Comparison of ENCODE assay signal across 28 cellular contexts in genomic region chr17:31532161-31532515, GRCh38.
"Had no signal": no experiment of that assay in that cellular context is flagged by ENCODE, and none has a peak within 500 bp of the region (broad histone marks: within the 10 kb centered on the region; RNA-seq: fewer than 3 reads in every experiment).

No MANE protein-coding gene starts in this region.

- H3K9me3 ChIP-seq: left ventricle myocardium inferior, neutrophil, ovary, right lobe of liver, stomach, thyroid gland, upper lobe of right lung had no signal

- H3K9me3 Mint-ChIP-seq: brain; nephron; stimulated activated memory B cell treated with anti-CD40 and anti-IgM and Interleukin-4, amounts not matched to agents 10 μg/mL and 1 μg/mL and 100 μg/mL, for 72 hours had no signal

- H3K27me3 ChIP-seq: cardiac muscle cell, dorsolateral prefrontal cortex, neutrophil, ovary, right lobe of liver, stomach, thyroid gland, upper lobe of right lung had no signal

- DNase-seq: activated CD4-positive, alpha-beta T cell treated with anti-CD3 and anti-CD28 coated beads for 48 hours; activated CD4-positive, alpha-beta T cell treated with anti-CD3 and anti-CD28 coated beads, Interleukin-2, amount 50 U/mL, for 48 hours; activated CD8-positive, alpha-beta memory T cell treated with anti-CD3 and anti-CD28 coated beads for 24 hours; activated effector memory CD4-positive, alpha-beta T cell treated with Interleukin-2 at 50 U/mL for 16 hours; activated naive CD4-positive, alpha-beta T cell treated with Interleukin-2 at 50 U/mL for 16 hours; aorta; dorsolateral prefrontal cortex; effector memory CD4-positive, alpha-beta T cell; left ventricle myocardium inferior; ovary; right lobe of liver; stimulated activated CD4-positive, alpha-beta T cell treated with anti-CD3 and anti-CD28 coated beads, Interleukin-1b, Interleukin-23, amount 100 ng/mL, for 48 hours; stimulated activated CD4-positive, alpha-beta T cell treated with anti-CD3 and anti-CD28 coated beads, Interleukin-4, amount 100 ng/mL, for 4 hours; stimulated activated CD8-positive, alpha-beta memory T cell treated with anti-CD3 and anti-CD28 coated beads, Interleukin-4, amount 100 ng/mL, for 48 hours; stomach; T-helper 9 cell; thyroid gland; upper lobe of right lung; WERI-Rb-1 had no signal

- H3K36me3 Mint-ChIP-seq: activated naive CD8-positive, alpha-beta T cell had no signal

- H3K4me1 ChIP-seq: left ventricle myocardium inferior, right lobe of liver, upper lobe of right lung had no signal

- H3K36me3 ChIP-seq: cardiac muscle cell, ovary had no signal

- H3K27ac ChIP-seq: cardiac muscle cell, coronary artery, left ventricle myocardium inferior, neutrophil, right lobe of liver, stomach, thyroid gland, upper lobe of right lung, WERI-Rb-1 had no signal

- H3K4me3 Mint-ChIP-seq: activated naive CD8-positive, alpha-beta T cell; brain; nephron; stimulated activated memory B cell treated with anti-CD40 and anti-IgM and Interleukin-4, amounts not matched to agents 10 μg/mL and 1 μg/mL and 100 μg/mL, for 72 hours had no signal

- H3K27me3 Mint-ChIP-seq: activated naive CD8-positive, alpha-beta T cell; brain; progenitor cell of endocrine pancreas; stimulated activated memory B cell treated with anti-CD40 and anti-IgM and Interleukin-4, amounts not matched to agents 10 μg/mL and 1 μg/mL and 100 μg/mL, for 72 hours had no signal

- H3K4me3 ChIP-seq: cardiac muscle cell, coronary artery, dorsolateral prefrontal cortex, left ventricle myocardium inferior, ovary, right lobe of liver, skin epidermis, stomach, thyroid gland, upper lobe of right lung had no signal

- H3K27ac Mint-ChIP-seq: activated naive CD8-positive, alpha-beta T cell; progenitor cell of endocrine pancreas; stimulated activated memory B cell treated with anti-CD40 and anti-IgM and Interleukin-4, amounts not matched to agents 10 μg/mL and 1 μg/mL and 100 μg/mL, for 72 hours had no signal
